9 cellular contexts compared by ENCODE assay signal in genomic region chr6:31355540-31355988, GRCh38. TPM values are rescaled to one million over a fixed set of nuclear protein-coding genes. Genes with fewer than 3 reads are reported as not detected.
DNase-seq lines count a peak whose midpoint lies in the region; ATAC-seq lines count a peak whose summit lies in the region.
"Had no signal": no experiment of that assay in that cellular context is flagged by ENCODE, and none has a peak within 500 bp of the region (broad histone marks: within the 10 kb centered on the region; RNA-seq: fewer than 3 reads in every experiment).

No MANE protein-coding gene starts in this region.

- DNase-seq in T-helper 2 cell treated with Interferon-gamma antibody and Interleukin-4, amounts not matched to agents 5 μg/mL and 100 μg/mL, for 36 hours (ENCODE audit: low spot score) = no peak
- no peak for DNase-seq in T-helper 2 cell
- DNase-seq in activated T-cell treated with anti-CD3 and anti-CD28 coated beads, Interleukin-2, amount 50 U/mL, for 72 hours = no peak
- DNase-seq in stimulated activated naive B cell treated with anti-CD40 and anti-IgM and Interleukin-4, amounts not matched to agents 10 μg/mL and 1 μg/mL and 100 μg/mL, for 72 hours = no peak
- no peak for DNase-seq in germinal center (ENCODE audit: low spot score)
- DNase-seq in NOMO-1 (lab: John Stamatoyannopoulos, UW; ENCODE audit: unreplicated experiment in 2 of 2) = no peak

- H3K27me3 ChIP-seq in iPS-20b (ENCODE audit: insufficient read depth, low read length) = peaks cover 65% of the 10 kb centered on the region

- H3K36me3 Mint-ChIP-seq in T-helper 2 cell treated with Interferon-gamma antibody and Interleukin-4, amounts not matched to agents 5 μg/mL and 100 μg/mL, for 36 hours (ENCODE audit: low read depth) = peaks cover 49% of the 10 kb centered on the region
- H3K36me3 Mint-ChIP-seq in activated T-cell treated with anti-CD3 and anti-CD28 coated beads, Interleukin-2, amount 50 U/mL, for 72 hours (ENCODE audit: insufficient read depth in 2 of 2) = peaks cover 24 to 47% of the 10 kb centered on the region in 2 donors
- peaks cover 49 to 56% of the 10 kb centered on the region in 2 donors for H3K36me3 Mint-ChIP-seq in stimulated activated naive B cell treated with anti-CD40 and anti-IgM and Interleukin-4, amounts not matched to agents 10 μg/mL and 1 μg/mL and 100 μg/mL, for 72 hours

- peak overlapping the region; percentile 86 for H3K27ac Mint-ChIP-seq in T-helper 2 cell treated with Interferon-gamma antibody and Interleukin-4, amounts not matched to agents 5 μg/mL and 100 μg/mL, for 36 hours
- peak overlapping the region; percentile 91 for H3K27ac Mint-ChIP-seq in activated T-cell treated with anti-CD3 and anti-CD28 coated beads, Interleukin-2, amount 50 U/mL, for 72 hours
- H3K27ac Mint-ChIP-seq in stimulated activated naive B cell treated with anti-CD40 and anti-IgM and Interleukin-4, amounts not matched to agents 10 μg/mL and 1 μg/mL and 100 μg/mL, for 72 hours = peak overlapping the region; percentile 96

- no peaks in the 10 kb centered on the region for H3K36me3 ChIP-seq in iPS-20b (ENCODE audit: insufficient read depth, low read depth, low read length)

- peaks cover 3% of the 10 kb centered on the region for H3K27me3 Mint-ChIP-seq in T-helper 2 cell treated with Interferon-gamma antibody and Interleukin-4, amounts not matched to agents 5 μg/mL and 100 μg/mL, for 36 hours (ENCODE audit: low read depth)
- peaks cover under 1% of the 10 kb centered on the region for H3K27me3 Mint-ChIP-seq in activated T-cell treated with anti-CD3 and anti-CD28 coated beads, Interleukin-2, amount 50 U/mL, for 72 hours (ENCODE audit: low read depth)
- H3K27me3 Mint-ChIP-seq in stimulated activated naive B cell treated with anti-CD40 and anti-IgM and Interleukin-4, amounts not matched to agents 10 μg/mL and 1 μg/mL and 100 μg/mL, for 72 hours = no peaks in the 10 kb centered on the region

- H3K4me1 Mint-ChIP-seq in T-helper 2 cell treated with Interferon-gamma antibody and Interleukin-4, amounts not matched to agents 5 μg/mL and 100 μg/mL, for 36 hours (ENCODE audit: low read depth) = peaks cover 56% of the 10 kb centered on the region
- H3K4me1 Mint-ChIP-seq in activated T-cell treated with anti-CD3 and anti-CD28 coated beads, Interleukin-2, amount 50 U/mL, for 72 hours (ENCODE audit: low read depth) = peaks cover 69% of the 10 kb centered on the region
- peaks cover 48 to 81% of the 10 kb centered on the region in 2 donors for H3K4me1 Mint-ChIP-seq in stimulated activated naive B cell treated with anti-CD40 and anti-IgM and Interleukin-4, amounts not matched to agents 10 μg/mL and 1 μg/mL and 100 μg/mL, for 72 hours

- H3K9me3 Mint-ChIP-seq in T-helper 2 cell treated with Interferon-gamma antibody and Interleukin-4, amounts not matched to agents 5 μg/mL and 100 μg/mL, for 36 hours = no peaks in the 10 kb centered on the region
- H3K9me3 Mint-ChIP-seq in activated T-cell treated with anti-CD3 and anti-CD28 coated beads, Interleukin-2, amount 50 U/mL, for 72 hours = no peaks in the 10 kb centered on the region
- no peaks in the 10 kb centered on the region for H3K9me3 Mint-ChIP-seq in stimulated activated naive B cell treated with anti-CD40 and anti-IgM and Interleukin-4, amounts not matched to agents 10 μg/mL and 1 μg/mL and 100 μg/mL, for 72 hours

- no peak for ATAC-seq in activated T-cell treated with anti-CD3 and anti-CD28 coated beads, Interleukin-2, amount 50 U/mL, for 72 hours (replicated peaks in 1 of 2)
- ATAC-seq in stimulated activated naive B cell treated with anti-CD40 and anti-IgM and Interleukin-4, amounts not matched to agents 10 μg/mL and 1 μg/mL and 100 μg/mL, for 72 hours (replicated peaks) = no peak
- no peak for ATAC-seq in HG02571 (IDR thresholded peaks at IDR 0.05; ENCODE audit: unreplicated experiment)

- peak overlapping the region; percentile 95 for H3K4me3 Mint-ChIP-seq in T-helper 2 cell treated with Interferon-gamma antibody and Interleukin-4, amounts not matched to agents 5 μg/mL and 100 μg/mL, for 36 hours
- H3K4me3 Mint-ChIP-seq in activated T-cell treated with anti-CD3 and anti-CD28 coated beads, Interleukin-2, amount 50 U/mL, for 72 hours = peak overlapping the region; percentile 94 to 98
- H3K4me3 Mint-ChIP-seq in stimulated activated naive B cell treated with anti-CD40 and anti-IgM and Interleukin-4, amounts not matched to agents 10 μg/mL and 1 μg/mL and 100 μg/mL, for 72 hours = peak overlapping the region; percentile 93 to 97

- no peaks in the 10 kb centered on the region for H3K9me3 ChIP-seq in iPS-20b (ENCODE audit: insufficient read depth, low read depth, low read length)

- no peak overlapping the region for H3K9ac ChIP-seq in iPS-20b (ENCODE audit: low read depth, low read length)

- no peak overlapping the region for H3K27ac ChIP-seq in iPS-20b (ENCODE audit: low read length)
- H3K27ac ChIP-seq: 22Rv1 had no signal

- no peaks in the 10 kb centered on the region for H3K4me1 ChIP-seq in iPS-20b (ENCODE audit: insufficient read depth, low read length)

- peak overlapping the region; percentile 67; the same call in 1 of the 2 replicates for H3K4me3 ChIP-seq in iPS-20b (ENCODE audit: low read length)

RNA-seq across cellular contexts. Expression of gene HLA-B, which starts 1.4 kb away (rescaled TPM):
- total RNA-seq in activated T-cell treated with anti-CD3 and anti-CD28 coated beads, Interleukin-2, amount 50 U/mL, for 72 hours = 1,000 to 10,000 TPM; 3,527 to 3,556 TPM

RNA-seq across cellular contexts. Expression of gene MICA, which starts 47.8 kb away (rescaled TPM):
- total RNA-seq in activated T-cell treated with anti-CD3 and anti-CD28 coated beads, Interleukin-2, amount 50 U/mL, for 72 hours = 1 to 10 TPM; 4.6 to 9.5 TPM
